8 cellular contexts compared by ENCODE assay signal in the genomic region with DNA sequence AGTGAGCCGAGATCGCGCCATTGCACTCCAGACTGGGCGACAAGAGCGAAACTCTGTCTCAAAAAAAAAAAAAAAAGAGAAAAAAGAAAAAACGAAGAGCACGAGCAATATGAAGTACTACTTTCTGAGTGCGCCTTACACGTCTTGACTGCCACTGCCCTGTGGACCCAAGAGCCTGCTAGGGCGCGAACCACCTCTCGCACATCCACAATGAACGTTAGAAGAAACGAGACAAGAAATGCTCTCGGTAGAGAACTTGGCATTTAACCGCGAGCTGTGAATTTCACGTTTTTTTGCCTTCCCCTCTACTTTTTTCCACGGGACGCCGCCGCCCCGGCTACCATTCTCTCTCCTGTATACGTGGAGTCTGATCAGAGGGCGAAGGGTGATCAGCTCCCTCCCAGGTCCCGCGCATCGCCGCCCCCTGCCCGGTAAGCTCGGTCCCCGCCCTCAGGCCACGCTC. TPM values are rescaled to one million over a fixed set of nuclear protein-coding genes. Genes with fewer than 3 reads are reported as not detected.
DNase-seq lines count a peak whose midpoint lies in the region; ATAC-seq, FAIRE-seq and TF ChIP-seq lines count a peak whose summit lies in the region.

No MANE protein-coding gene starts in this region.

- POLR2A ChIA-PET in HepG2 (lab: Yijun Ruan, JAX) = interaction anchor here (0.7 to 2.8 kb wide), 36 partner anchors 8 to 481 kb away, joined by 3 to 85 read pairs (median 5); a partner anchor contains a TSS

- intact Hi-C loops in HepG2 (cut with micrococcal nuclease; ENCODE audit: unreplicated experiment) = no loop called here

- H3K4me3 ChIP-seq in astrocyte of the cerebellum (ENCODE audit: low read depth, low read length) (peak overlapping the region; percentile 78), HepG2 (replicated peaks in 1 of 3; ENCODE audit: insufficient read depth in 1 of 3, low read depth in 2 of 3, low read length in 3 of 3) (peak overlapping the region; percentile 63 to 98 (median 91)), upper lobe of left lung (peak overlapping the region; percentile 66 to 81 (median 78))

- TF ChIP-seq CTCF in astrocyte of the cerebellum (IDR thresholded peaks at IDR 0.05; ENCODE audit: low read depth, low read length, missing control alignments) = no peak
- no peak for TF ChIP-seq CTCF in HepG2 (CRISPR knock-in tag; IDR thresholded peaks at IDR 0.05)
- TF ChIP-seq CTCF in upper lobe of left lung (IDR thresholded peaks at IDR 0.05) = no peak

- TF ChIP-seq POLR2A in HepG2 (IDR thresholded peaks at IDR 0.05; ENCODE audit: insufficient read depth in 1 of 2, low read depth in 2 of 2, low read length in 2 of 2) (no peak), upper lobe of left lung (IDR thresholded peaks at IDR 0.05) (no peak)

- DNase-seq in Daoy (ENCODE audit: low read depth) = peak; percentile 23
- DNase-seq in astrocyte of the cerebellum (ENCODE audit: low read depth) = no peak
- peak; percentile 25 for DNase-seq in HepG2 (ENCODE audit: low spot score)
- no peak for DNase-seq in upper lobe of left lung
- DNase-seq in inferior parietal cortex (ENCODE audit: extremely low spot score) = no peak
- DNase-seq in G401 (ENCODE audit: low spot score) = no peak
- no peak for DNase-seq in NCI-H1694 (lab: John Stamatoyannopoulos, UW)

- no peak for FAIRE-seq in HepG2 (lab: Jason Lieb, UNC)

- H3K9me3 ChIP-seq in HepG2 (ENCODE audit: low read length) (no peaks in the 10 kb centered on the region), upper lobe of left lung (no peaks in the 10 kb centered on the region)

- TF ChIP-seq EP300 in HepG2 (IDR thresholded peaks at IDR 0.05; ENCODE audit: low read depth in 2 of 2, low read length in 2 of 2) (no peak), HepG2 (CRISPR knock-in tag; IDR thresholded peaks at IDR 0.05; ENCODE audit: borderline replicate concordance) (no peak), upper lobe of left lung (IDR thresholded peaks at IDR 0.05) (no peak)

- H3K36me3 ChIP-seq in HepG2 (replicated peaks in 1 of 2; ENCODE audit: control insufficient read depth in 1 of 2, insufficient read depth in 2 of 2, low read length in 2 of 2) = peaks cover 7 to 26% of the 10 kb centered on the region in 2 experiments; a peak in 4 of 5 replicates
- H3K36me3 ChIP-seq in upper lobe of left lung = peaks cover 5 to 31% (median 14%) of the 10 kb centered on the region in 4 donors

- H3K79me2 ChIP-seq in HepG2 (ENCODE audit: insufficient read depth, low read length) = peaks cover 32% of the 10 kb centered on the region

- ATAC-seq in HG03066 (IDR thresholded peaks at IDR 0.05; ENCODE audit: low read depth, unreplicated experiment) (peak; percentile 4), HepG2 (peak; percentile 58), upper lobe of left lung (ENCODE audit: low FRiP score in 2 of 2) (peak; percentile 4 to 42)

- under 1% methylated on average over 33 of the region's 33 CpGs for WGBS in HepG2 (ENCODE audit: low lambda C conversion rate)
- 4 to 5% methylated on average over 32 to 33 of the region's 33 CpGs for WGBS in upper lobe of left lung, 2 donors

- CTCF ChIA-PET in HepG2 (lab: Yijun Ruan, JAX; ENCODE audit: low intra/inter-chr PET ratio, low total read pairs) = interaction anchor here (1.6 to 1.8 kb wide), 2 partner anchors 59 to 127 kb away, joined by 3 to 7 read pairs; no protein-coding TSS in a partner anchor

- H3K4me2 ChIP-seq in HepG2 (ENCODE audit: low read depth, low read length) = peak overlapping the region; percentile 82

- H3K27ac ChIP-seq in HepG2 (ENCODE audit: extremely low read length, insufficient read depth, low read length) (peak overlapping the region; percentile 90), upper lobe of left lung (peak overlapping the region; percentile 92 to 96 (median 95))

- 0 out of 2 replicates have a peak, but pooled peaks cover 2% of the 10 kb centered on the region for H4K20me1 ChIP-seq in HepG2 (ENCODE audit: insufficient read depth, low read length)

- BruUV-seq in HepG2 (replicated peaks; lab: Mats Ljungman, UMichigan) = TSS peak; percentile 65

- TF ChIP-seq RAD21 in HepG2 (CRISPR knock-in tag; IDR thresholded peaks at IDR 0.05) = no peak

- peaks cover 0 to 3% of the 10 kb centered on the region in 2 experiments; a peak in 1 of 5 replicates for H3K27me3 ChIP-seq in HepG2 (ENCODE audit: control insufficient read depth in 1 of 2, insufficient read depth in 2 of 2, low read length in 2 of 2)
- no peaks in the 10 kb centered on the region for H3K27me3 ChIP-seq in upper lobe of left lung

- no peak overlapping the region for H2AFZ ChIP-seq in HepG2 (ENCODE audit: low read length)

- H3K9ac ChIP-seq in HepG2 (ENCODE audit: insufficient read depth, low read depth, low read length) = peak overlapping the region; percentile 100

- H3K4me1 ChIP-seq in HepG2 (ENCODE audit: insufficient read depth, low read length) (peaks cover 38% of the 10 kb centered on the region), upper lobe of left lung (peaks cover 8 to 29% (median 13%) of the 10 kb centered on the region in 4 donors)

- in situ Hi-C loops in astrocyte of the cerebellum (cut with HindIII; ENCODE audit: low sequenced_read_pairs) (no loop called here), HepG2 (cut with HindIII; ENCODE audit: extremely low pct_ligation_motif_present, low pct_unique_long_range_greater_than_20kb) (no loop called here), G401 (cut with HindIII; ENCODE audit: low sequenced_read_pairs) (no loop called here)

RNA-seq across cellular contexts. Expression of a gene that starts 0.5 kb away (rescaled TPM):
- total RNA-seq in Daoy (2014; rRNA removed; shearing (Covaris generic)) = 74.5 and 105 TPM in 2 replicates
- total RNA-seq in HepG2 (2016; rRNA removed; fragmentation: Illumina TruSeq; extraction: Trizol) = 71.5 and 72.6 TPM in 2 replicates
- total RNA-seq in HepG2 (2016; cell fraction: cytosol; rRNA removed; fragmentation: Illumina TruSeq; extraction: Trizol; ENCODE audit: low read depth) = 23.8 and 25.0 TPM in 2 replicates
- 59.2 and 70.8 TPM in 2 replicates for total RNA-seq in HepG2 (2016; cell fraction: insoluble cytoplasmic fraction; rRNA removed; fragmentation: Illumina TruSeq; extraction: Trizol)
- 31.0 and 35.7 TPM in 2 replicates for total RNA-seq in HepG2 (2016; cell fraction: membrane; rRNA removed; fragmentation: Illumina TruSeq; extraction: Trizol)
- 41.7 and 54.7 TPM in 2 replicates for total RNA-seq in HepG2 (2016; cell fraction: nucleus; rRNA removed; fragmentation: Illumina TruSeq; extraction: Trizol)
- 42.9 and 49.4 TPM in 2 replicates for polyA plus RNA-seq in HepG2 (2011; rRNA removed)
- polyA plus RNA-seq in HepG2 (2011; cell fraction: cytosol; rRNA removed) = 40.3 and 70.3 TPM in 2 replicates
- 178 and 215 TPM in 2 replicates for polyA plus RNA-seq in HepG2 (2011; cell fraction: nucleus; rRNA removed)
- 41.7 and 52.2 TPM in 2 replicates for polyA plus RNA-seq in HepG2 (2012)
- polyA plus RNA-seq in HepG2 (2016; cell fraction: cytosol; fragmentation: Illumina TruSeq; extraction: Trizol; ENCODE audit: low read depth) = 15.4 and 19.2 TPM in 2 replicates
- polyA plus RNA-seq in HepG2 (2016; cell fraction: insoluble cytoplasmic fraction; fragmentation: Illumina TruSeq; extraction: Trizol; ENCODE audit: low read depth) = 61.4 and 63.3 TPM in 2 replicates
- polyA plus RNA-seq in HepG2 (2016; cell fraction: membrane; fragmentation: Illumina TruSeq; extraction: Trizol; ENCODE audit: low read depth) = 24.0 and 26.3 TPM in 2 replicates
- polyA plus RNA-seq in HepG2 (2016; cell fraction: nucleus; fragmentation: Illumina TruSeq; extraction: Trizol; ENCODE audit: insufficient read depth, low read depth) = 95.7 and 103 TPM in 2 replicates
- 45.9 and 52.0 TPM in 2 replicates for polyA minus RNA-seq in HepG2 (2011; rRNA and poly(A)+ RNA removed; ENCODE audit: low replicate concordance)
- polyA minus RNA-seq in HepG2 (2011; cell fraction: cytosol; rRNA and poly(A)+ RNA removed) = 25.5 and 34.2 TPM in 2 replicates
- polyA minus RNA-seq in HepG2 (2011; cell fraction: nucleus; rRNA and poly(A)+ RNA removed) = 41.6 and 45.6 TPM in 2 replicates
- 10 to 100 TPM; 39.8 to 83.2 (median 52.7) TPM for total RNA-seq in upper lobe of left lung
- total RNA-seq in G401 (2014; rRNA removed; shearing (Covaris generic)) = 100 and 168 TPM in 2 replicates

RNA-seq across cellular contexts. Expression of a gene that starts 17.1 kb away (rescaled TPM):
- total RNA-seq in Daoy (2014; rRNA removed; shearing (Covaris generic)) = 1.2 and 3.8 TPM in 2 replicates
- 0.11 and 0.36 TPM in 2 replicates for total RNA-seq in HepG2 (2016; rRNA removed; fragmentation: Illumina TruSeq; extraction: Trizol)
- 0.35 and 0.71 TPM in 2 replicates for total RNA-seq in HepG2 (2016; cell fraction: cytosol; rRNA removed; fragmentation: Illumina TruSeq; extraction: Trizol; ENCODE audit: low read depth)
- 0.15 and 0.26 TPM in 2 replicates for total RNA-seq in HepG2 (2016; cell fraction: insoluble cytoplasmic fraction; rRNA removed; fragmentation: Illumina TruSeq; extraction: Trizol)
- total RNA-seq in HepG2 (2016; cell fraction: membrane; rRNA removed; fragmentation: Illumina TruSeq; extraction: Trizol) = 0.71 and 0.83 TPM in 2 replicates
- not detected in 2 replicates for total RNA-seq in HepG2 (2016; cell fraction: nucleus; rRNA removed; fragmentation: Illumina TruSeq; extraction: Trizol)
- polyA plus RNA-seq in HepG2 (2011; rRNA removed) = 0.12 TPM in 1 of 2 replicates, not detected in the other
- polyA plus RNA-seq in HepG2 (2011; cell fraction: cytosol; rRNA removed) = 0.09 and 0.27 TPM in 2 replicates
- polyA plus RNA-seq in HepG2 (2011; cell fraction: nucleus; rRNA removed) = 0.13 and 0.17 TPM in 2 replicates
- not detected in 2 replicates for polyA plus RNA-seq in HepG2 (2012)
- 4.0 and 4.4 TPM in 2 replicates for polyA plus RNA-seq in HepG2 (2016; cell fraction: cytosol; fragmentation: Illumina TruSeq; extraction: Trizol; ENCODE audit: low read depth)
- 1.2 and 1.6 TPM in 2 replicates for polyA plus RNA-seq in HepG2 (2016; cell fraction: insoluble cytoplasmic fraction; fragmentation: Illumina TruSeq; extraction: Trizol; ENCODE audit: low read depth)
- polyA plus RNA-seq in HepG2 (2016; cell fraction: membrane; fragmentation: Illumina TruSeq; extraction: Trizol; ENCODE audit: low read depth) = 3.9 and 4.4 TPM in 2 replicates
- polyA plus RNA-seq in HepG2 (2016; cell fraction: nucleus; fragmentation: Illumina TruSeq; extraction: Trizol; ENCODE audit: insufficient read depth, low read depth) = 0.75 and 1.4 TPM in 2 replicates
- 0.12 and 1.4 TPM in 2 replicates for polyA minus RNA-seq in HepG2 (2011; rRNA and poly(A)+ RNA removed; ENCODE audit: low replicate concordance)
- 0.62 TPM in 1 of 2 replicates, not detected in the other for polyA minus RNA-seq in HepG2 (2011; cell fraction: cytosol; rRNA and poly(A)+ RNA removed)
- polyA minus RNA-seq in HepG2 (2011; cell fraction: nucleus; rRNA and poly(A)+ RNA removed) = 0.39 TPM in 1 of 2 replicates, not detected in the other
- total RNA-seq in upper lobe of left lung = 10 to 100 TPM in 3 of 6 donors, 1 to 10 TPM in 3; 1.2 to 28.3 (median 13.4) TPM
- 27.0 and 27.3 TPM in 2 replicates for total RNA-seq in G401 (2014; rRNA removed; shearing (Covaris generic))

RNA-seq across cellular contexts. Expression of a gene that starts 22.9 kb away (rescaled TPM):
- 33.4 and 33.7 TPM in 2 replicates for total RNA-seq in Daoy (2014; rRNA removed; shearing (Covaris generic))
- total RNA-seq in HepG2 (2016; rRNA removed; fragmentation: Illumina TruSeq; extraction: Trizol) (9.5 and 10.2 TPM in 2 replicates), upper lobe of left lung (10 to 100 TPM in 5 of 6 donors, 1 to 10 TPM in 1; 5.2 to 28.0 (median 19.2) TPM)
- 3.3 and 4.0 TPM in 2 replicates for total RNA-seq in HepG2 (2016; cell fraction: cytosol; rRNA removed; fragmentation: Illumina TruSeq; extraction: Trizol; ENCODE audit: low read depth)
- 8.2 and 10.9 TPM in 2 replicates for total RNA-seq in HepG2 (2016; cell fraction: insoluble cytoplasmic fraction; rRNA removed; fragmentation: Illumina TruSeq; extraction: Trizol)
- total RNA-seq in HepG2 (2016; cell fraction: membrane; rRNA removed; fragmentation: Illumina TruSeq; extraction: Trizol) = 6.9 and 7.4 TPM in 2 replicates
- total RNA-seq in HepG2 (2016; cell fraction: nucleus; rRNA removed; fragmentation: Illumina TruSeq; extraction: Trizol) = 3.7 and 5.2 TPM in 2 replicates
- 12.7 and 14.9 TPM in 2 replicates for polyA plus RNA-seq in HepG2 (2011; rRNA removed)
- 8.4 and 15.7 TPM in 2 replicates for polyA plus RNA-seq in HepG2 (2011; cell fraction: cytosol; rRNA removed)
- polyA plus RNA-seq in HepG2 (2011; cell fraction: nucleus; rRNA removed) = 12.8 and 13.8 TPM in 2 replicates
- 11.7 and 16.4 TPM in 2 replicates for polyA plus RNA-seq in HepG2 (2012)
- polyA plus RNA-seq in HepG2 (2016; cell fraction: cytosol; fragmentation: Illumina TruSeq; extraction: Trizol; ENCODE audit: low read depth) = 3.7 and 4.1 TPM in 2 replicates
- polyA plus RNA-seq in HepG2 (2016; cell fraction: insoluble cytoplasmic fraction; fragmentation: Illumina TruSeq; extraction: Trizol; ENCODE audit: low read depth) = 11.2 and 15.9 TPM in 2 replicates
- polyA plus RNA-seq in HepG2 (2016; cell fraction: membrane; fragmentation: Illumina TruSeq; extraction: Trizol; ENCODE audit: low read depth) = 6.9 and 8.4 TPM in 2 replicates
- polyA plus RNA-seq in HepG2 (2016; cell fraction: nucleus; fragmentation: Illumina TruSeq; extraction: Trizol; ENCODE audit: insufficient read depth, low read depth) = 13.1 and 13.7 TPM in 2 replicates
- 8.5 and 12.6 TPM in 2 replicates for polyA minus RNA-seq in HepG2 (2011; rRNA and poly(A)+ RNA removed; ENCODE audit: low replicate concordance)
- polyA minus RNA-seq in HepG2 (2011; cell fraction: cytosol; rRNA and poly(A)+ RNA removed) = 7.2 and 7.8 TPM in 2 replicates
- 1.7 and 4.4 TPM in 2 replicates for polyA minus RNA-seq in HepG2 (2011; cell fraction: nucleus; rRNA and poly(A)+ RNA removed)
- 35.1 and 37.8 TPM in 2 replicates for total RNA-seq in G401 (2014; rRNA removed; shearing (Covaris generic))

RNA-seq across cellular contexts. Expression of a gene that starts 28.4 kb away (rescaled TPM):
- 7.1 TPM in 1 of 2 replicates, not detected in the other for total RNA-seq in Daoy (2014; rRNA removed; shearing (Covaris generic))
- total RNA-seq in HepG2 (2016; rRNA removed; fragmentation: Illumina TruSeq; extraction: Trizol) (0.83 and 1.0 TPM in 2 replicates), upper lobe of left lung (1 to 10 TPM in 1 of 6 donors, under 1 TPM in 1, not detected in 4; 0.37 to 1.1 TPM)
- 3.2 and 3.7 TPM in 2 replicates for total RNA-seq in HepG2 (2016; cell fraction: cytosol; rRNA removed; fragmentation: Illumina TruSeq; extraction: Trizol; ENCODE audit: low read depth)
- total RNA-seq in HepG2 (2016; cell fraction: insoluble cytoplasmic fraction; rRNA removed; fragmentation: Illumina TruSeq; extraction: Trizol) = 0.56 and 1.1 TPM in 2 replicates
- 1.6 and 2.1 TPM in 2 replicates for total RNA-seq in HepG2 (2016; cell fraction: membrane; rRNA removed; fragmentation: Illumina TruSeq; extraction: Trizol)
- 0.81 TPM in 1 of 2 replicates, not detected in the other for total RNA-seq in HepG2 (2016; cell fraction: nucleus; rRNA removed; fragmentation: Illumina TruSeq; extraction: Trizol)
- polyA plus RNA-seq in HepG2 (2011; rRNA removed) = 0.14 and 0.20 TPM in 2 replicates
- polyA plus RNA-seq in HepG2 (2011; cell fraction: cytosol; rRNA removed) = 0.25 and 0.55 TPM in 2 replicates
- 1.0 and 1.6 TPM in 2 replicates for polyA plus RNA-seq in HepG2 (2011; cell fraction: nucleus; rRNA removed)
- polyA plus RNA-seq in HepG2 (2012) = 0.25 and 0.69 TPM in 2 replicates
- 7.2 and 8.1 TPM in 2 replicates for polyA plus RNA-seq in HepG2 (2016; cell fraction: cytosol; fragmentation: Illumina TruSeq; extraction: Trizol; ENCODE audit: low read depth)
- polyA plus RNA-seq in HepG2 (2016; cell fraction: insoluble cytoplasmic fraction; fragmentation: Illumina TruSeq; extraction: Trizol; ENCODE audit: low read depth) = 0.49 and 1.4 TPM in 2 replicates
- polyA plus RNA-seq in HepG2 (2016; cell fraction: membrane; fragmentation: Illumina TruSeq; extraction: Trizol; ENCODE audit: low read depth) = 4.1 and 4.2 TPM in 2 replicates
- polyA plus RNA-seq in HepG2 (2016; cell fraction: nucleus; fragmentation: Illumina TruSeq; extraction: Trizol; ENCODE audit: insufficient read depth, low read depth) = 0.90 and 1.3 TPM in 2 replicates
- polyA minus RNA-seq in HepG2 (2011; rRNA and poly(A)+ RNA removed; ENCODE audit: low replicate concordance) = 0.30 and 1.5 TPM in 2 replicates
- polyA minus RNA-seq in HepG2 (2011; cell fraction: cytosol; rRNA and poly(A)+ RNA removed) = not detected in 2 replicates
- polyA minus RNA-seq in HepG2 (2011; cell fraction: nucleus; rRNA and poly(A)+ RNA removed) = not detected in 2 replicates
- not detected in 2 replicates for total RNA-seq in G401 (2014; rRNA removed; shearing (Covaris generic))

RNA-seq across cellular contexts. Expression of a gene that starts 39.3 kb away (rescaled TPM):
- 8.4 and 8.8 TPM in 2 replicates for total RNA-seq in Daoy (2014; rRNA removed; shearing (Covaris generic))
- total RNA-seq in HepG2 (2016; rRNA removed; fragmentation: Illumina TruSeq; extraction: Trizol) = 8.7 and 10.8 TPM in 2 replicates
- total RNA-seq in HepG2 (2016; cell fraction: cytosol; rRNA removed; fragmentation: Illumina TruSeq; extraction: Trizol; ENCODE audit: low read depth) = 3.9 and 4.1 TPM in 2 replicates
- 7.6 and 11.7 TPM in 2 replicates for total RNA-seq in HepG2 (2016; cell fraction: insoluble cytoplasmic fraction; rRNA removed; fragmentation: Illumina TruSeq; extraction: Trizol)
- 11.5 and 13.1 TPM in 2 replicates for total RNA-seq in HepG2 (2016; cell fraction: membrane; rRNA removed; fragmentation: Illumina TruSeq; extraction: Trizol)
- 8.3 and 8.5 TPM in 2 replicates for total RNA-seq in HepG2 (2016; cell fraction: nucleus; rRNA removed; fragmentation: Illumina TruSeq; extraction: Trizol)
- polyA plus RNA-seq in HepG2 (2011; rRNA removed) = 9.0 and 14.8 TPM in 2 replicates
- polyA plus RNA-seq in HepG2 (2011; cell fraction: cytosol; rRNA removed) = 8.8 and 11.2 TPM in 2 replicates
- polyA plus RNA-seq in HepG2 (2011; cell fraction: nucleus; rRNA removed) = 42.0 and 50.6 TPM in 2 replicates
- 17.3 and 19.9 TPM in 2 replicates for polyA plus RNA-seq in HepG2 (2012)
- polyA plus RNA-seq in HepG2 (2016; cell fraction: cytosol; fragmentation: Illumina TruSeq; extraction: Trizol; ENCODE audit: low read depth) = 3.9 and 4.4 TPM in 2 replicates
- polyA plus RNA-seq in HepG2 (2016; cell fraction: insoluble cytoplasmic fraction; fragmentation: Illumina TruSeq; extraction: Trizol; ENCODE audit: low read depth) = 10.5 and 15.1 TPM in 2 replicates
- 8.5 and 10.6 TPM in 2 replicates for polyA plus RNA-seq in HepG2 (2016; cell fraction: membrane; fragmentation: Illumina TruSeq; extraction: Trizol; ENCODE audit: low read depth)
- polyA plus RNA-seq in HepG2 (2016; cell fraction: nucleus; fragmentation: Illumina TruSeq; extraction: Trizol; ENCODE audit: insufficient read depth, low read depth) = 25.7 and 31.5 TPM in 2 replicates
- 17.6 and 23.5 TPM in 2 replicates for polyA minus RNA-seq in HepG2 (2011; rRNA and poly(A)+ RNA removed; ENCODE audit: low replicate concordance)
- polyA minus RNA-seq in HepG2 (2011; cell fraction: cytosol; rRNA and poly(A)+ RNA removed) = 10.0 and 13.0 TPM in 2 replicates
- 11.2 and 11.7 TPM in 2 replicates for polyA minus RNA-seq in HepG2 (2011; cell fraction: nucleus; rRNA and poly(A)+ RNA removed)
- total RNA-seq in upper lobe of left lung = 10 to 100 TPM; 21.1 to 61.8 (median 33.0) TPM
- total RNA-seq in G401 (2014; rRNA removed; shearing (Covaris generic)) = 14.2 and 16.2 TPM in 2 replicates

Comparison
In these comparisons a context has a peak if more than half of its experiments do, and no peak if none do; other contexts are left out.
1. DNase-seq: peak in Daoy (single experiment) and HepG2 (single experiment); none in astrocyte of the cerebellum (single experiment), upper lobe of left lung (0 of 2), inferior parietal cortex (single experiment), G401 (single experiment) and NCI-H1694 (single experiment).
2. ATAC-seq: peak in every context shown above with its lines; median percentile 58 in HepG2; 23 in upper lobe of left lung; 4 in HG03066.
3. Peak in every context shown above with its lines, with median percentiles within 50 percentile points of each other: H3K4me3 ChIP-seq.